8 cellular contexts compared by ENCODE assay signal in genomic region chr20:48523191-48523757, GRCh38.
DNase-seq lines count a peak whose midpoint lies in the region; ATAC-seq and TF ChIP-seq lines count a peak whose summit lies in the region.

No MANE protein-coding gene starts in this region.

- dilution Hi-C loops in mammary epithelial cell (cut with HindIII; ENCODE audit: low sequenced_read_pairs), result no loop called here

- H3K4me1 ChIP-seq in mammary epithelial cell (ENCODE audit: insufficient read depth, low read length), result no peaks in the 10 kb centered on the region
- H3K4me1 ChIP-seq in stomach, result no peaks in the 10 kb centered on the region

- TF ChIP-seq EP300 in stomach (IDR thresholded peaks at IDR 0.05), result no peak

- intact Hi-C loops in mammary epithelial cell (cut with micrococcal nuclease), result no loop called here
- intact Hi-C loops in stomach (cut with DNase I; ENCODE audit: low total_unique reads), result no loop called here

- H3K36me3 ChIP-seq in mammary epithelial cell (ENCODE audit: insufficient read depth, low read length) (no peaks in the 10 kb centered on the region), stomach (no peaks in the 10 kb centered on the region)

- no peak overlapping the region for H3K4me3 ChIP-seq in LNCaP clone FGC (ENCODE audit: low read depth, low read length)
- H3K4me3 ChIP-seq in mammary epithelial cell (replicated peaks in 1 of 3; ENCODE audit: insufficient read depth in 1 of 3, low read depth in 2 of 3, low read length in 3 of 3), result no peak overlapping the region
- no peak overlapping the region for H3K4me3 ChIP-seq in stomach

- no TSS peak for BruUV-seq in mammary epithelial cell (replicated peaks; lab: Mats Ljungman, UMichigan)

- CTCF ChIA-PET in mammary epithelial cell (lab: Charles Lee; ENCODE audit: low non-redundant PET), result no interaction called here

- no peak for TF ChIP-seq CTCF in LNCaP clone FGC (IDR thresholded peaks at IDR 0.05; ENCODE audit: control insufficient read depth, extremely low read depth, insufficient read depth)
- no peak for TF ChIP-seq CTCF in mammary epithelial cell (conservative IDR thresholded peaks at IDR 0.05 in 1 of 2, IDR thresholded peaks at IDR 0.05 in 1 of 2; ENCODE audit: extremely low read depth in 1 of 2, insufficient read depth in 1 of 2, low read depth in 1 of 2, low read length in 2 of 2)
- no peak for TF ChIP-seq CTCF in stomach (IDR thresholded peaks at IDR 0.05)

- no peak overlapping the region for H3K4me3 Mint-ChIP-seq in stimulated activated naive B cell treated with anti-CD40 and anti-IgM and Interleukin-4, amounts not matched to agents 10 μg/mL and 1 μg/mL and 100 μg/mL, for 72 hours

- in situ Hi-C loops in mammary epithelial cell (cut with MboI; ENCODE audit: low sequenced_read_pairs in 2 of 2), result no loop called here

- no peak for TF ChIP-seq POLR2A in stomach (IDR thresholded peaks at IDR 0.05)

- WGBS in mammary epithelial cell (ENCODE audit: low coverage, missing lambda C conversion rate), result 71% methylated on average over 2 of the region's 3 CpGs
- WGBS in stomach, 5 donors, result 43 to 72% (median 66%) methylated on average over 3 of the region's 3 CpGs

- H3K9me3 Mint-ChIP-seq in stimulated activated naive B cell treated with anti-CD40 and anti-IgM and Interleukin-4, amounts not matched to agents 10 μg/mL and 1 μg/mL and 100 μg/mL, for 72 hours, result peaks cover 3% of the 10 kb centered on the region in 2 donors

- H3K79me2 ChIP-seq in mammary epithelial cell (ENCODE audit: insufficient read depth, low read length), result no peaks in the 10 kb centered on the region

- no peak overlapping the region for H3K27ac Mint-ChIP-seq in stimulated activated naive B cell treated with anti-CD40 and anti-IgM and Interleukin-4, amounts not matched to agents 10 μg/mL and 1 μg/mL and 100 μg/mL, for 72 hours

- H3K4me1 Mint-ChIP-seq in stimulated activated naive B cell treated with anti-CD40 and anti-IgM and Interleukin-4, amounts not matched to agents 10 μg/mL and 1 μg/mL and 100 μg/mL, for 72 hours, result no peaks in the 10 kb centered on the region

- H3K27ac ChIP-seq in mammary epithelial cell (ENCODE audit: insufficient read depth, low read depth, low read length) (no peak overlapping the region), stomach (no peak overlapping the region)

- peak; percentile 44 for DNase-seq in GM04504 (ENCODE audit: low read depth)
- peak; percentile 43 for DNase-seq in LNCaP clone FGC (ENCODE audit: low read depth)
- DNase-seq in mammary epithelial cell, result peak; percentile 47
- peak; percentile 18 for DNase-seq in medulla oblongata (ENCODE audit: extremely low spot score)
- DNase-seq in stimulated activated CD4-positive, alpha-beta T cell treated with anti-CD3 and anti-CD28 coated beads, Interleukin-4, amount 100 ng/mL, for 4 hours, result no peak
- DNase-seq in stomach, result no peak
- no peak for DNase-seq in stimulated activated naive B cell treated with anti-CD40 and anti-IgM and Interleukin-4, amounts not matched to agents 10 μg/mL and 1 μg/mL and 100 μg/mL, for 72 hours

- no peak for ATAC-seq in stimulated activated naive B cell treated with anti-CD40 and anti-IgM and Interleukin-4, amounts not matched to agents 10 μg/mL and 1 μg/mL and 100 μg/mL, for 72 hours (replicated peaks)
- ATAC-seq in GM21515 (IDR thresholded peaks at IDR 0.05; ENCODE audit: unreplicated experiment), result no peak

- no peaks in the 10 kb centered on the region for H3K36me3 Mint-ChIP-seq in stimulated activated naive B cell treated with anti-CD40 and anti-IgM and Interleukin-4, amounts not matched to agents 10 μg/mL and 1 μg/mL and 100 μg/mL, for 72 hours

- H3K4me2 ChIP-seq in mammary epithelial cell (ENCODE audit: insufficient read depth, low read depth, low read length), result no peak overlapping the region

- H3K9me3 ChIP-seq in mammary epithelial cell (replicated peaks; ENCODE audit: insufficient read depth, low read length), result no peaks in the 10 kb centered on the region
- H3K9me3 ChIP-seq in stomach, result no peaks in the 10 kb centered on the region

- no peak overlapping the region for H3K9ac ChIP-seq in mammary epithelial cell (ENCODE audit: insufficient read depth, low read length)

- H4K20me1 ChIP-seq in mammary epithelial cell (ENCODE audit: insufficient read depth, low read length), result no peaks in the 10 kb centered on the region

- no peak overlapping the region for H2AFZ ChIP-seq in mammary epithelial cell (ENCODE audit: low read depth, low read length)

- peaks cover 2% of the 10 kb centered on the region for H3K27me3 ChIP-seq in mammary epithelial cell (ENCODE audit: insufficient read depth, low read length)
- H3K27me3 ChIP-seq in stomach, result peaks cover 0 to 23% (median 0%) of the 10 kb centered on the region in 3 donors

- H3K27me3 Mint-ChIP-seq in stimulated activated naive B cell treated with anti-CD40 and anti-IgM and Interleukin-4, amounts not matched to agents 10 μg/mL and 1 μg/mL and 100 μg/mL, for 72 hours, result peaks cover 23 to 31% of the 10 kb centered on the region in 2 donors

Comparison
In these comparisons a context has a peak if more than half of its experiments do, and no peak if none do; other contexts are left out.
1. DNase-seq: peak in GM04504 (single experiment), LNCaP clone FGC (single experiment), mammary epithelial cell (single experiment) and medulla oblongata (single experiment); none in stimulated activated CD4-positive, alpha-beta T cell treated with anti-CD3 and anti-CD28 coated beads, Interleukin-4, amount 100 ng/mL, for 4 hours (0 of 2), stomach (single experiment) and stimulated activated naive B cell treated with anti-CD40 and anti-IgM and Interleukin-4, amounts not matched to agents 10 μg/mL and 1 μg/mL and 100 μg/mL, for 72 hours (single experiment).